23 cellular contexts compared by ENCODE assay signal in the genomic region with DNA sequence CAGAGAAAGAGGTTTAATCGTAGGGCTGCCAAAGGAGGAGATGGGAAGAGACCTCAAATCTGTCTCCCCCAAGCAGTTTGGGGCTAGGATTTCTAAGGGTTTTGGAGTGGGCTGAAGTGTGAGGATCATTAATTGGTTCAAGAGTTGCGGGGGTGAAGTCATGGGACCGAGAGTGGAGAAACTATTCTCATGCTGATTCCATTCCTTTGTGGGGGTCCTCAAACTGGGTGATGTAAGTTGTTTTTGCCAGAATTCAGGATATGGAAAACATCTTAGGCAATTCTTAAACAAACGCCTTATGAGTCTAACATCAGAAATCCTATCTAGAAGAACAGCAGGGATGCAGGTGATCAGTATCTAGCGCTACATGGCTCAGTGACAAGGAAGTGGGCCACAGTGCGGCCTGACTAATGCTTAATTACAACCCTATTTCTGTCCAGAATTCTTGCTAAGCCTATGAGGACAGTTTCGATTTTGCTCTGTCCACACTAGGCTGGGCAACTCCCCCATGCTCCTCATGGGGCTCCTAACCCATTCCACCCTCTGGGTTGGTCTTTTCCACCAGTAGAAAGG. TPM values are rescaled to one million over a fixed set of nuclear protein-coding genes. Genes with fewer than 3 reads are reported as not detected.
A peak's percentile ranks its signal among the peaks of the same experiment; 100 is the strongest.
DNase-seq lines count a peak whose midpoint lies in the region; ATAC-seq, FAIRE-seq and TF ChIP-seq lines count a peak whose summit lies in the region.
"Had no signal": no experiment of that assay in that cellular context is flagged by ENCODE, and none has a peak within 500 bp of the region (broad histone marks: within the 10 kb centered on the region; RNA-seq: fewer than 3 reads in every experiment).

No MANE protein-coding gene starts in this region.

- 0 out of 2 replicates have a peak overlapping the region, but pooled peaks have one; percentile 12 for H2AFZ ChIP-seq in PC-9

- no peak for TF ChIP-seq POLR2A in vagina (IDR thresholded peaks at IDR 0.05)

- H3K9ac ChIP-seq in HUES48 (ENCODE audit: low read depth, low read length) = no peak overlapping the region

- no peaks in the 10 kb centered on the region for H3K9me3 ChIP-seq in HUES48 (ENCODE audit: control insufficient read depth, insufficient read depth, low read length)
- H3K9me3 ChIP-seq in PC-9 (ENCODE audit: insufficient read depth, low read depth) = peaks cover 6% of the 10 kb centered on the region; the same call in 1 of the 2 replicates
- H3K9me3 ChIP-seq in small intestine (ENCODE audit: control insufficient read depth, low read depth) = no peaks in the 10 kb centered on the region
- H3K9me3 ChIP-seq in vagina = no peaks in the 10 kb centered on the region
- H3K9me3 ChIP-seq: BE2C had no signal

- peak overlapping the region; percentile 7; the same call in 1 of the 2 replicates for H3K4me2 ChIP-seq in PC-9

- no peaks in the 10 kb centered on the region for H3K79me2 ChIP-seq in PC-9 (ENCODE audit: low read depth)

- CTCF ChIA-PET in PC-9 (lab: Charles Lee) = no interaction called here

- no peaks in the 10 kb centered on the region for H3F3A ChIP-seq in PC-9 (ENCODE audit: insufficient read depth, low read depth)

- POLR2A ChIA-PET in PC-9 (lab: Charles Lee; ENCODE audit: unreplicated experiment) = no interaction called here

- FAIRE-seq in small intestine (lab: Jason Lieb, UNC) = no peak
- FAIRE-seq: GM18507 had no signal

- H3K36me3 ChIP-seq in HUES48 (ENCODE audit: control insufficient read depth, insufficient read depth, low read length) (no peaks in the 10 kb centered on the region), PC-9 (ENCODE audit: low read depth) (no peaks in the 10 kb centered on the region), small intestine (ENCODE audit: control insufficient read depth in 2 of 2, insufficient read depth in 2 of 2, low read length in 2 of 2) (no peaks in the 10 kb centered on the region), vagina (no peaks in the 10 kb centered on the region)
- H3K36me3 ChIP-seq: BE2C had no signal

- DNase-seq in EH (ENCODE audit: low read depth) = peak; percentile 27
- peak in 1 of 2 experiments; percentile 72 for DNase-seq in PC-9
- DNase-seq in fibroblast of mammary gland (ENCODE audit: low read depth) = peak; percentile 23
- no peak for DNase-seq in small intestine
- no peak for DNase-seq in vagina (ENCODE audit: extremely low spot score in 2 of 2)
- DNase-seq: 8988T; ACHN; BE2C; CD8-positive, alpha-beta memory T cell; DMS 273 treated with DMSO at 0.1 percent for 48 hours; Karpas-422; NCI-H1105; NCI-H1436 treated with DMSO at 0.1 percent for 48 hours; NCI-H187 treated with DMSO at 0.1 percent for 48 hours; NCI-H524; NCI-H748 treated with DMSO at 0.1 percent for 48 hours; SIG-M5; SW 1271 had no signal

- H3K27me3 ChIP-seq in HUES48 (ENCODE audit: control insufficient read depth, insufficient read depth, low read length) (no peaks in the 10 kb centered on the region), PC-9 (ENCODE audit: insufficient read depth, low read depth) (no peaks in the 10 kb centered on the region), small intestine (ENCODE audit: control insufficient read depth in 2 of 2, insufficient read depth in 2 of 2, low read length in 2 of 2) (no peaks in the 10 kb centered on the region), vagina (no peaks in the 10 kb centered on the region)
- H3K27me3 ChIP-seq: BE2C had no signal

- peak overlapping the region; percentile 90 for H3K27ac ChIP-seq in HUES48 (ENCODE audit: low read depth, low read length)
- H3K27ac ChIP-seq in PC-9 = 0 out of 2 replicates have a peak overlapping the region, but pooled peaks have one; percentile 20
- no peak overlapping the region for H3K27ac ChIP-seq in small intestine (ENCODE audit: low read depth in 1 of 2, low read length in 1 of 2)
- no peak overlapping the region for H3K27ac ChIP-seq in vagina
- H3K27ac ChIP-seq: SK-N-MC had no signal

- ATAC-seq in GM21529 (IDR thresholded peaks at IDR 0.05; ENCODE audit: unreplicated experiment) = no peak
- ATAC-seq in HG03025 (IDR thresholded peaks at IDR 0.05; ENCODE audit: low FRiP score, unreplicated experiment) = no peak

- H3K4me3 ChIP-seq in HUES48 (ENCODE audit: low read depth, low read length) = no peak overlapping the region
- H3K4me3 ChIP-seq in PC-9 = no peak overlapping the region
- no peak overlapping the region for H3K4me3 ChIP-seq in fibroblast of mammary gland (ENCODE audit: control insufficient read depth, low read depth, low read length)
- H3K4me3 ChIP-seq in small intestine (ENCODE audit: low read depth in 1 of 2, low read length in 2 of 2) = no peak overlapping the region
- H3K4me3 ChIP-seq in vagina = no peak overlapping the region
- H3K4me3 ChIP-seq: SK-N-MC had no signal

- 90 to 92% (median 91%) methylated on average over 7 of the region's 7 CpGs for WGBS in small intestine, 3 donors

- H3K9me2 ChIP-seq in PC-9 (ENCODE audit: insufficient read depth) = no peaks in the 10 kb centered on the region

- BruUV-seq in PC-9 (replicated peaks; lab: Mats Ljungman, UMichigan) = no TSS peak

- H4K20me1 ChIP-seq in PC-9 (ENCODE audit: insufficient read depth) = no peaks in the 10 kb centered on the region

- intact Hi-C loops in PC-9 (cut with micrococcal nuclease; ENCODE audit: unreplicated experiment) (no loop called here), vagina (cut with DNase I) (no loop called here)

- H3K4me1 ChIP-seq in HUES48 (ENCODE audit: control insufficient read depth, insufficient read depth, low read length) = peaks cover 31% of the 10 kb centered on the region
- peaks cover 5% of the 10 kb centered on the region; the same call in 1 of the 2 replicates for H3K4me1 ChIP-seq in PC-9 (replicated peaks; ENCODE audit: insufficient read depth)
- H3K4me1 ChIP-seq in small intestine (ENCODE audit: control insufficient read depth in 2 of 2, insufficient read depth in 1 of 2, low read depth in 1 of 2, low read length in 1 of 2) = no peaks in the 10 kb centered on the region
- no peaks in the 10 kb centered on the region for H3K4me1 ChIP-seq in vagina
- H3K4me1 ChIP-seq: BE2C had no signal

- TF ChIP-seq CTCF in PC-9 (conservative IDR thresholded peaks at IDR 0.05) (no peak), fibroblast of mammary gland (conservative IDR thresholded peaks at IDR 0.05; ENCODE audit: control insufficient read depth, insufficient read depth, low read depth, low read length) (no peak), vagina (IDR thresholded peaks at IDR 0.05) (no peak)

RNA-seq across cellular contexts. Expression of gene TRIO, which starts 27.7 kb away (rescaled TPM):
- total RNA-seq in PC-9 (2021) (596 and 756 TPM in 2 replicates), vagina (142 TPM)
- 10 to 100 TPM; 13.2 to 26.6 (median 19.9) TPM for polyA plus RNA-seq in small intestine

Comparison
In these comparisons a context has a peak if more than half of its experiments do, and no peak if none do; other contexts are left out.
1. DNase-seq: peak in EH (single experiment) and fibroblast of mammary gland (single experiment); none in small intestine (single experiment) and vagina (0 of 2).
2. H3K27ac ChIP-seq: peak in HUES48 (single experiment) and PC-9 (single experiment); none in small intestine (0 of 2) and vagina (single experiment).